In the genomic region with DNA sequence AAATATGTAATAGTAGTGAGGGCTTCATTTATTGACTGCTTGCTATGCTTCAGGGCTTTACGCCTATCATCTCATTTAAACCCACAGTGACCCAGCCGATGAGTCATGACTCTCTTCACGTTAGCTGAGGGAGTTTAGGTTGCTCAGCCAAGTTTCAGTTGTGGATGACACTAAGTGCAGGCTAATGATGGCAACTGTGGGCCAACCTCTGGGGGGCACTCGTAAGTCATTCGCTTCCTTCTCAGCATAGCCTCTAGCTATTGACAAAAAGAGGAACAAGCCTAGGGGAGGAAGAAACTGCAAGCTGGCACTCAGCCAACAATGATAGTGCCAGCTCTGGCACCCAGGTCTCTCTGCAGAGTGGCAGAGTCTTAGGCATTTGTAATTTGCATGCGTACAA, we compare ENCODE assay signal across 1 cellular context.
TF ChIP-seq lines count a peak whose summit lies in the region.

No MANE protein-coding gene starts in this region.

TF ChIP-seq in WTC11, 78 proteins besides CTCF, POLR2A, EP300 and RAD21 (continued from another document):
- TF ChIP-seq, protein P1, sequence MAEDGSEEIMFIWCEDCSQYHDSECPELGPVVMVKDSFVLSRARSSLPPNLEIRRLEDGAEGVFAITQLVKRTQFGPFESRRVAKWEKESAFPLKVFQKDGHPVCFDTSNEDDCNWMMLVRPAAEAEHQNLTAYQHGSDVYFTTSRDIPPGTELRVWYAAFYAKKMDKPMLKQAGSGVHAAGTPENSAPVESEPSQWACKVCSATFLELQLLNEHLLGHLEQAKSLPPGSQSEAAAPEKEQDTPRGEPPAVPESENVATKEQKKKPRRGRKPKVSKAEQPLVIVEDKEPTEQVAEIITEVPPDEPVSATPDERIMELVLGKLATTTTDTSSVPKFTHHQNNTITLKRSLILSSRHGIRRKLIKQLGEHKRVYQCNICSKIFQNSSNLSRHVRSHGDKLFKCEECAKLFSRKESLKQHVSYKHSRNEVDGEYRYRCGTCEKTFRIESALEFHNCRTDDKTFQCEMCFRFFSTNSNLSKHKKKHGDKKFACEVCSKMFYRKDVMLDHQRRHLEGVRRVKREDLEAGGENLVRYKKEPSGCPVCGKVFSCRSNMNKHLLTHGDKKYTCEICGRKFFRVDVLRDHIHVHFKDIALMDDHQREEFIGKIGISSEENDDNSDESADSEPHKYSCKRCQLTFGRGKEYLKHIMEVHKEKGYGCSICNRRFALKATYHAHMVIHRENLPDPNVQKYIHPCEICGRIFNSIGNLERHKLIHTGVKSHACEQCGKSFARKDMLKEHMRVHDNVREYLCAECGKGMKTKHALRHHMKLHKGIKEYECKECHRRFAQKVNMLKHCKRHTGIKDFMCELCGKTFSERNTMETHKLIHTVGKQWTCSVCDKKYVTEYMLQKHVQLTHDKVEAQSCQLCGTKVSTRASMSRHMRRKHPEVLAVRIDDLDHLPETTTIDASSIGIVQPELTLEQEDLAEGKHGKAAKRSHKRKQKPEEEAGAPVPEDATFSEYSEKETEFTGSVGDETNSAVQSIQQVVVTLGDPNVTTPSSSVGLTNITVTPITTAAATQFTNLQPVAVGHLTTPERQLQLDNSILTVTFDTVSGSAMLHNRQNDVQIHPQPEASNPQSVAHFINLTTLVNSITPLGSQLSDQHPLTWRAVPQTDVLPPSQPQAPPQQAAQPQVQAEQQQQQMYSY (CRISPR knock-in tag; IDR thresholded peaks at IDR 0.05) = no peak
- TF ChIP-seq, protein P2, sequence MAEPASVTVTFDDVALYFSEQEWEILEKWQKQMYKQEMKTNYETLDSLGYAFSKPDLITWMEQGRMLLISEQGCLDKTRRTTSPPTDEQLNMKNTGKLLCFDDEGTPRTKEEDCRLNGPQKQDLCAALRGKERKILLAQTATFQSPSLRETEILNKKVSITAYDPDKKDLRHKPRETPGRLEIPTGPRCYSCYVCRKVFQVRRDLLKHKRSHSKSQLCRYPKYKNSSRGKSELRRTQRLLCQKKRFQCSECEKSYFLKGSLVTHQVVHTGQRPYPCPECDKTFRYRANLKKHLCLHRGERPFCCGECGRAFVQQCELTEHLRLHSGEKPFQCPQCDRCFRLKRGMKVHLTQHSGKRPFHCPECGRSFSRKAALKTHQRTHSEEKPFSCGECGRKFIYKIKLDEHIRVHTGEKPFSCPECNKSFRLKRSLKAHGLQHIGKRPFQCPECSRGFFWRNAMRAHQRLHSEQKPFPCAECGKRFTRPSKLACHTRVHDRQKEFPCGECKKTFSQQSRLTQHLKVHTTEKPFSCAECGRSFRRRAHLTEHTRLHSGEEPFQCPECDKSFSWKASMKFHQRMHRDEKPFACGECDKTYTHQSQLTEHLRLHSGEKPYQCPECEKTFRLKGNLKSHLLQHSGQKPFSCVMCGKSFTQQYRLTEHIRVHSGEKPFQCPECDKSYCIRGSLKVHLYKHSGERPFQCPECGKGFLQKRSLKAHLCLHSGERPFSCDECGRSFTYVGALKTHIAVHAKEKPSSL (CRISPR knock-in tag; conservative IDR thresholded peaks at IDR 0.05) = no peak
- TF ChIP-seq, protein P3, sequence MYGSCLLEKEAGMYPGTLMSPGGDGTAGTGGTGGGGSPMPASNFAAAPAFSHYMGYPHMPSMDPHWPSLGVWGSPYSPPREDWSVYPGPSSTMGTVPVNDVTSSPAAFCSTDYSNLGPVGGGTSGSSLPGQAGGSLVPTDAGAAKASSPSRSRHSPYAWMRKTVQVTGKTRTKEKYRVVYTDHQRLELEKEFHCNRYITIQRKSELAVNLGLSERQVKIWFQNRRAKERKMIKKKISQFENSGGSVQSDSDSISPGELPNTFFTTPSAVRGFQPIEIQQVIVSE (CRISPR knock-in tag; IDR thresholded peaks at IDR 0.05; ENCODE audit: borderline replicate concordance) = no peak
- TF ChIP-seq, protein P4, sequence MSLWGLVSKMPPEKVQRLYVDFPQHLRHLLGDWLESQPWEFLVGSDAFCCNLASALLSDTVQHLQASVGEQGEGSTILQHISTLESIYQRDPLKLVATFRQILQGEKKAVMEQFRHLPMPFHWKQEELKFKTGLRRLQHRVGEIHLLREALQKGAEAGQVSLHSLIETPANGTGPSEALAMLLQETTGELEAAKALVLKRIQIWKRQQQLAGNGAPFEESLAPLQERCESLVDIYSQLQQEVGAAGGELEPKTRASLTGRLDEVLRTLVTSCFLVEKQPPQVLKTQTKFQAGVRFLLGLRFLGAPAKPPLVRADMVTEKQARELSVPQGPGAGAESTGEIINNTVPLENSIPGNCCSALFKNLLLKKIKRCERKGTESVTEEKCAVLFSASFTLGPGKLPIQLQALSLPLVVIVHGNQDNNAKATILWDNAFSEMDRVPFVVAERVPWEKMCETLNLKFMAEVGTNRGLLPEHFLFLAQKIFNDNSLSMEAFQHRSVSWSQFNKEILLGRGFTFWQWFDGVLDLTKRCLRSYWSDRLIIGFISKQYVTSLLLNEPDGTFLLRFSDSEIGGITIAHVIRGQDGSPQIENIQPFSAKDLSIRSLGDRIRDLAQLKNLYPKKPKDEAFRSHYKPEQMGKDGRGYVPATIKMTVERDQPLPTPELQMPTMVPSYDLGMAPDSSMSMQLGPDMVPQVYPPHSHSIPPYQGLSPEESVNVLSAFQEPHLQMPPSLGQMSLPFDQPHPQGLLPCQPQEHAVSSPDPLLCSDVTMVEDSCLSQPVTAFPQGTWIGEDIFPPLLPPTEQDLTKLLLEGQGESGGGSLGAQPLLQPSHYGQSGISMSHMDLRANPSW (CRISPR knock-in tag; conservative IDR thresholded peaks at IDR 0.05; ENCODE audit: low read depth) = no peak
- no peak for TF ChIP-seq ZNF121 (CRISPR knock-in tag; IDR thresholded peaks at IDR 0.05)
